8 cellular contexts compared by ENCODE assay signal in genomic region chr13:33541962-33542308, GRCh38.
DNase-seq lines count a peak whose midpoint lies in the region; ATAC-seq, FAIRE-seq and TF ChIP-seq lines count a peak whose summit lies in the region.

No MANE protein-coding gene starts in this region.

- H3K27ac ChIP-seq in BLaER1 (peak overlapping the region; percentile 98), Karpas-422 (ENCODE audit: low read length) (peak overlapping the region; percentile 99), coronary artery (peak overlapping the region; percentile 83 to 94)

- H3K4me2 ChIP-seq in BLaER1 (peak overlapping the region; percentile 83), Karpas-422 (ENCODE audit: low read depth, low read length, poor library complexity, severe bottlenecking) (peak overlapping the region; percentile 88)

- H3K27me3 ChIP-seq in BLaER1 (no peaks in the 10 kb centered on the region), Karpas-422 (ENCODE audit: low read length) (no peaks in the 10 kb centered on the region)

- H3K4me1 ChIP-seq in BLaER1 (peaks cover 23% of the 10 kb centered on the region), Karpas-422 (ENCODE audit: low read length) (peaks cover 39% of the 10 kb centered on the region)

- H3K9me2 ChIP-seq in Karpas-422 (replicated peaks; ENCODE audit: insufficient read depth, low read length) = no peaks in the 10 kb centered on the region

- peaks cover 21 to 31% of the 10 kb centered on the region in 2 donors for H3K4me1 Mint-ChIP-seq in natural killer cell treated with Interleukin-12 subunit alpha and Interleukin-12 subunit beta and Interleukin-15 and Interleukin-18, amount 100 ng/mL, for 72 hours (ENCODE audit: low read depth in 2 of 2)

- FAIRE-seq in HTR-8/SVneo (lab: Jason Lieb, UNC) = no peak

- no peaks in the 10 kb centered on the region for H3K36me3 ChIP-seq in BLaER1
- no peaks in the 10 kb centered on the region for H3K36me3 ChIP-seq in Karpas-422 (ENCODE audit: insufficient read depth, low read length)

- peak overlapping the region; percentile 60 for H2AFZ ChIP-seq in Karpas-422 (ENCODE audit: low read length)

- H3K36me3 Mint-ChIP-seq in natural killer cell treated with Interleukin-12 subunit alpha and Interleukin-12 subunit beta and Interleukin-15 and Interleukin-18, amount 100 ng/mL, for 72 hours = no peaks in the 10 kb centered on the region

- ATAC-seq in natural killer cell treated with Interleukin-12 subunit alpha and Interleukin-12 subunit beta and Interleukin-15 and Interleukin-18, amount 100 ng/mL, for 72 hours = no peak

- no peaks in the 10 kb centered on the region for H3K27me3 Mint-ChIP-seq in natural killer cell treated with Interleukin-12 subunit alpha and Interleukin-12 subunit beta and Interleukin-15 and Interleukin-18, amount 100 ng/mL, for 72 hours

- no peak for DNase-seq in Karpas-422
- no peak for DNase-seq in coronary artery (ENCODE audit: low spot score)
- no peak for DNase-seq in natural killer cell treated with Interleukin-12 subunit alpha and Interleukin-12 subunit beta and Interleukin-15 and Interleukin-18, amount 100 ng/mL, for 72 hours (ENCODE audit: low spot score)
- no peak for DNase-seq in HuH-7.5 (ENCODE audit: low spot score)
- no peak for DNase-seq in COLO668 (lab: John Stamatoyannopoulos, UW; ENCODE audit: unreplicated experiment)
- no peak for DNase-seq in HTR-8/SVneo (ENCODE audit: insufficient read length, low spot score)
- no peak for DNase-seq in activated CD4-positive, alpha-beta T cell treated with anti-CD3 and anti-CD28 coated beads, Interleukin-2, amount 50 U/mL, for 48 hours

- TF ChIP-seq CTCF in coronary artery (IDR thresholded peaks at IDR 0.05) = no peak

- H3K4me3 ChIP-seq in BLaER1 = peak overlapping the region; percentile 67
- peak overlapping the region; percentile 84 for H3K4me3 ChIP-seq in Karpas-422 (ENCODE audit: low read length)
- peak overlapping the region; percentile 49 for H3K4me3 ChIP-seq in coronary artery

- H3K9me3 Mint-ChIP-seq in natural killer cell treated with Interleukin-12 subunit alpha and Interleukin-12 subunit beta and Interleukin-15 and Interleukin-18, amount 100 ng/mL, for 72 hours = no peaks in the 10 kb centered on the region

- H3K9me3 ChIP-seq in BLaER1 = no peaks in the 10 kb centered on the region
- H3K9me3 ChIP-seq in Karpas-422 (ENCODE audit: low read length) = no peaks in the 10 kb centered on the region

- peak overlapping the region; percentile 98 to 100 for H3K27ac Mint-ChIP-seq in natural killer cell treated with Interleukin-12 subunit alpha and Interleukin-12 subunit beta and Interleukin-15 and Interleukin-18, amount 100 ng/mL, for 72 hours

- H3K4me3 Mint-ChIP-seq in natural killer cell treated with Interleukin-12 subunit alpha and Interleukin-12 subunit beta and Interleukin-15 and Interleukin-18, amount 100 ng/mL, for 72 hours = peak overlapping the region; percentile 92

- H4K20me1 ChIP-seq in BLaER1 (no peaks in the 10 kb centered on the region), Karpas-422 (ENCODE audit: insufficient read depth, low read depth, low read length) (no peaks in the 10 kb centered on the region)

- H3K79me2 ChIP-seq in Karpas-422 (ENCODE audit: low read length) = no peaks in the 10 kb centered on the region

- H3K9ac ChIP-seq in BLaER1 (peak overlapping the region; percentile 93), Karpas-422 (ENCODE audit: low read length) (peak overlapping the region; percentile 89)
